In genomic region chr22:42955842-42956241, GRCh38 we compare ENCODE assay signal across 14 cellular contexts. TPM values are rescaled to one million over a fixed set of nuclear protein-coding genes. Genes with fewer than 3 reads are reported as not detected.
DNase-seq lines count a peak whose midpoint lies in the region; ATAC-seq and TF ChIP-seq lines count a peak whose summit lies in the region.
"Had no signal": no experiment of that assay in that cellular context is flagged by ENCODE, and none has a peak within 500 bp of the region (broad histone marks: within the 10 kb centered on the region; RNA-seq: fewer than 3 reads in every experiment).

No MANE protein-coding gene starts in this region.

- no peak overlapping the region for H4K91ac ChIP-seq in IMR-90 (ENCODE audit: insufficient read depth, low read depth, low read length)

- no peak overlapping the region for H4K5ac ChIP-seq in IMR-90 (ENCODE audit: low read depth, low read length)

- H2BK20ac ChIP-seq in IMR-90 (ENCODE audit: low read depth, low read length) = no peak overlapping the region

- no peak overlapping the region for H2AK9ac ChIP-seq in IMR-90 (replicated peaks; ENCODE audit: low read depth, low read length, poor library complexity)

- H3K27me3 ChIP-seq in IMR-90 (ENCODE audit: control insufficient read depth, insufficient read depth, low read length) = no peaks in the 10 kb centered on the region
- no peaks in the 10 kb centered on the region for H3K27me3 ChIP-seq in prostate gland (replicated peaks; ENCODE audit: insufficient read depth)
- H3K27me3 ChIP-seq: BLaER1 had no signal

- peaks cover 15% of the 10 kb centered on the region for H3K9me1 ChIP-seq in IMR-90 (ENCODE audit: insufficient read depth, low read length)

- no peak for TF ChIP-seq POLR2A in IMR-90 (IDR thresholded peaks at IDR 0.05; ENCODE audit: low read depth, low read length)
- no peak for TF ChIP-seq POLR2A in prostate gland (IDR thresholded peaks at IDR 0.05)

- no peak overlapping the region for H3K4ac ChIP-seq in IMR-90 (ENCODE audit: low read depth, low read length)

- no peak overlapping the region for H3K56ac ChIP-seq in IMR-90 (ENCODE audit: extremely low read depth, insufficient read depth, low read length)

- WGBS in IMR-90 (ENCODE audit: extremely low coverage in 2 of 2, insufficient read length in 1 of 2), 2 experiments = no CpG with 5 or more reads among the region's 2 CpGs
- 89% methylated on average over 2 of the region's 2 CpGs for WGBS in prostate gland

- in situ Hi-C loops in IMR-90 (cut with MboI; ENCODE audit: low sequenced_read_pairs) = no loop called here

- H3K27me3 Mint-ChIP-seq in dendritic cell treated with granulocyte-macrophage colony-stimulating factor and Interleukin-4, amounts not matched to agents 40 ng/mL and 50 ng/mL, for 4 days = no peaks in the 10 kb centered on the region
- H3K27me3 Mint-ChIP-seq: CD4-positive, CD25-positive, alpha-beta regulatory T cell had no signal

- intact Hi-C loops in IMR-90 (cut with micrococcal nuclease) (no loop called here), prostate gland (cut with DNase I) (no loop called here), posterior cingulate gyrus (cut with DNase I) (no loop called here)
- intact Hi-C loops in dendritic cell treated with granulocyte-macrophage colony-stimulating factor and Interleukin-4, amounts not matched to agents 40 ng/mL and 50 ng/mL, for 4 days (cut with micrococcal nuclease) = no loop called here

- no peak overlapping the region for H3K4me3 Mint-ChIP-seq in dendritic cell treated with granulocyte-macrophage colony-stimulating factor and Interleukin-4, amounts not matched to agents 40 ng/mL and 50 ng/mL, for 4 days
- H3K4me3 Mint-ChIP-seq: CD4-positive, CD25-positive, alpha-beta regulatory T cell had no signal

- TF ChIP-seq CTCF in IMR-90 (conservative IDR thresholded peaks at IDR 0.05; ENCODE audit: low read depth, low read length) = no peak
- no peak for TF ChIP-seq CTCF in prostate gland (IDR thresholded peaks at IDR 0.05)
- TF ChIP-seq CTCF in foreskin fibroblast (IDR thresholded peaks at IDR 0.05; ENCODE audit: low read depth, low read length) = no peak

- DNase-seq in CD1c-positive myeloid dendritic cell (ENCODE audit: extremely low spot score) (peak; percentile 48), IMR-90 (no peak), prostate gland (ENCODE audit: low spot score) (no peak), foreskin fibroblast (no peak), posterior cingulate gyrus (no peak)
- DNase-seq: AML-193; CD4-positive, CD25-positive, alpha-beta regulatory T cell; DMS 273 treated with DMSO at 0.1 percent for 48 hours; GM23248; H7; KBM-7 had no signal

- H3K23ac ChIP-seq in IMR-90 (ENCODE audit: low read depth, low read length) = no peak overlapping the region

- peaks cover 44 to 87% of the 10 kb centered on the region in 2 experiments for H3K79me1 ChIP-seq in IMR-90 (ENCODE audit: low read depth in 1 of 2, low read length in 2 of 2)

- H3K4me3 ChIP-seq in IMR-90 (ENCODE audit: insufficient read depth, low read depth, low read length) = no peak overlapping the region
- H3K4me3 ChIP-seq in prostate gland = no peak overlapping the region
- no peak overlapping the region for H3K4me3 ChIP-seq in foreskin fibroblast (ENCODE audit: low read depth in 1 of 2, low read length in 2 of 2)
- H3K4me3 ChIP-seq: BLaER1, GM23248 had no signal

- peaks cover 16% of the 10 kb centered on the region for H3K9me3 Mint-ChIP-seq in dendritic cell treated with granulocyte-macrophage colony-stimulating factor and Interleukin-4, amounts not matched to agents 40 ng/mL and 50 ng/mL, for 4 days

- H4K20me1 ChIP-seq in IMR-90 (ENCODE audit: insufficient read depth, low read length) = peaks cover 39% of the 10 kb centered on the region

- H3K36me3 ChIP-seq in IMR-90 (ENCODE audit: control insufficient read depth, insufficient read depth, low read length) (no peaks in the 10 kb centered on the region), prostate gland (no peaks in the 10 kb centered on the region)

- CTCF ChIA-PET in IMR-90 (lab: Yijun Ruan, JAX) = no interaction called here

- POLR2A ChIA-PET in IMR-90 (lab: Charles Lee; ENCODE audit: unreplicated experiment) = no interaction called here

- H3K4me1 ChIP-seq in IMR-90 (ENCODE audit: control insufficient read depth, insufficient read depth, low read length) = peaks cover 14% of the 10 kb centered on the region
- peaks cover 16% of the 10 kb centered on the region for H3K4me1 ChIP-seq in prostate gland (replicated peaks)

- no peak overlapping the region for H2AK5ac ChIP-seq in IMR-90 (ENCODE audit: low read depth, low read length)

- H3K27ac Mint-ChIP-seq in dendritic cell treated with granulocyte-macrophage colony-stimulating factor and Interleukin-4, amounts not matched to agents 40 ng/mL and 50 ng/mL, for 4 days = peak overlapping the region; percentile 38

- no peak overlapping the region for H3K4me2 ChIP-seq in IMR-90 (ENCODE audit: low read depth, low read length)
- H3K4me2 ChIP-seq: BLaER1 had no signal

- dilution Hi-C loops in IMR-90 (cut with HindIII; ENCODE audit: low sequenced_read_pairs, unreplicated experiment) = no loop called here

- H3K9ac ChIP-seq in IMR-90 (ENCODE audit: low read depth, low read length) = no peak overlapping the region
- H3K9ac ChIP-seq: BLaER1, GM23248 had no signal

- no peaks in the 10 kb centered on the region for H3K9me3 ChIP-seq in IMR-90 (ENCODE audit: control insufficient read depth, insufficient read depth, low read length)
- H3K9me3 ChIP-seq in prostate gland = no peaks in the 10 kb centered on the region

- TF ChIP-seq RAD21 in IMR-90 (IDR thresholded peaks at IDR 0.05; ENCODE audit: low read length) = no peak

- no peak overlapping the region for H2BK120ac ChIP-seq in IMR-90 (ENCODE audit: low read depth, low read length)

- BruUV-seq in IMR-90 (replicated peaks; lab: Mats Ljungman, UMichigan) = no TSS peak

- no peak for ATAC-seq in IMR-90 (ENCODE audit: low read depth)
- ATAC-seq in HG03095 (IDR thresholded peaks at IDR 0.05; ENCODE audit: unreplicated experiment) = no peak

- no peak overlapping the region for H2BK5ac ChIP-seq in IMR-90 (ENCODE audit: low read depth, low read length, poor library complexity, severe bottlenecking)

- H3K27ac ChIP-seq in IMR-90 (ENCODE audit: insufficient read depth, low read length) (no peak overlapping the region), prostate gland (peak overlapping the region; percentile 68 to 83)
- H3K27ac ChIP-seq: BLaER1, GM23248 had no signal

- no peak overlapping the region for H3K14ac ChIP-seq in IMR-90 (replicated peaks; ENCODE audit: low read depth, low read length)

- H3K4me1 Mint-ChIP-seq in dendritic cell treated with granulocyte-macrophage colony-stimulating factor and Interleukin-4, amounts not matched to agents 40 ng/mL and 50 ng/mL, for 4 days (ENCODE audit: low read depth) = peaks cover 77% of the 10 kb centered on the region

- peaks cover 42% of the 10 kb centered on the region for H3K36me3 Mint-ChIP-seq in dendritic cell treated with granulocyte-macrophage colony-stimulating factor and Interleukin-4, amounts not matched to agents 40 ng/mL and 50 ng/mL, for 4 days (ENCODE audit: low read depth)

- no peak overlapping the region for H2AFZ ChIP-seq in IMR-90 (replicated peaks; ENCODE audit: low read length, poor library complexity)
- H2AFZ ChIP-seq: GM23248 had no signal

- no peak overlapping the region for H3K18ac ChIP-seq in IMR-90 (ENCODE audit: low read depth, low read length)

- H2BK15ac ChIP-seq in IMR-90 (ENCODE audit: low read depth, low read length) = no peak overlapping the region

- H4K8ac ChIP-seq in IMR-90 (ENCODE audit: low read depth in 2 of 2, low read length in 2 of 2) = no peak overlapping the region

TF ChIP-seq in IMR-90, 13 proteins besides CTCF, POLR2A, EP300 and RAD21:
- TF ChIP-seq MAFK (IDR thresholded peaks at IDR 0.05; ENCODE audit: low read depth, low read length) (peak; percentile 95), FOS (IDR thresholded peaks at IDR 0.05; ENCODE audit: low read depth, low read length) (no peak), RFX5 (IDR thresholded peaks at IDR 0.05; ENCODE audit: low read depth, low read length) (no peak)

RNA-seq across cellular contexts. Expression of gene PACSIN2, which starts 59.1 kb away (rescaled TPM):
- 98.0 and 118 TPM in 2 replicates for total RNA-seq in IMR-90 (2012; rRNA removed)
- polyA plus RNA-seq in IMR-90 (2012; rRNA removed) = 85.0 and 92.2 TPM in 2 replicates
- 72.9 and 85.4 TPM in 2 replicates for polyA plus RNA-seq in IMR-90 (2012; cell fraction: cytosol; rRNA removed)
- 56.7 and 72.6 TPM in 2 replicates for polyA plus RNA-seq in IMR-90 (2012; cell fraction: nucleus; rRNA removed; ENCODE audit: low replicate concordance)
- total RNA-seq in prostate gland = 10 to 100 TPM; 78.0 to 87.1 TPM
